In the genomic region with DNA sequence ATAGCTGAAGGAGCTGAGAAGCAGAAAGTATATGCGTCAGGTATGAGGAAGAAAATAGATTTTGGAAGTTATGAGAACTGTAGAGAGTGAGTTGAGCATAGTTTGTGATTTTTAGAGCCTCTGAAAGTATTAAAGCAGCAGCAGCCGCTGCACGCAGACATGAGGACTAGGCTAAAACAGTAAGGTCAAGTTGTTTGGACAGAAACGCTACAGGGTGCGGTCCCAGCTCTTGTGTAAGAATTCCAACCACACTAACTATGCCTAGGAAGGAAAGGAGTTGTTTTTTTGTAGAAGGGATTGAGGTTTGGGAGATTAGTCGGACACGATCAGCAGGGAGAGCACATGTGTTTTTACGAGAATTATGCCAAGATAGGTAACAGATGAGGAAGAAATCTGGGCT, we compare ENCODE assay signal across 4 cellular contexts.
DNase-seq lines count a peak whose midpoint lies in the region; ATAC-seq and TF ChIP-seq lines count a peak whose summit lies in the region.
"Not testable (repeated sequence)": the region's sequence is repeated elsewhere in the genome, so short reads cannot be mapped to it uniquely, and the experiment has no call there.

No MANE protein-coding gene starts in this region.

- not testable (repeated sequence) for ATAC-seq in Right ventricle myocardium inferior, lower lobe of right lung

- DNase-seq in choroid plexus epithelial cell (ENCODE audit: low read depth) (peak; percentile 16), Right ventricle myocardium inferior (ENCODE audit: missing footprints) (peak; percentile 55), stromal cell of bone marrow (ENCODE audit: low read depth) (peak; percentile 2)
- not testable (repeated sequence) for DNase-seq in lower lobe of right lung

- not testable (repeated sequence) for H3K4me1 ChIP-seq in lower lobe of right lung

- peak overlapping the region; percentile 41 for H3K27ac ChIP-seq in lower lobe of right lung

- not testable (repeated sequence) for H3K4me3 ChIP-seq in choroid plexus epithelial cell (ENCODE audit: low read depth, low read length); lower lobe of right lung

- intact Hi-C loops in Right ventricle myocardium inferior (cut with DNase I); lower lobe of right lung (cut with DNase I): not testable (repeated sequence)

- not testable (repeated sequence) for TF ChIP-seq CTCF in choroid plexus epithelial cell (conservative IDR thresholded peaks at IDR 0.05; ENCODE audit: low read depth, low read length); lower lobe of right lung (IDR thresholded peaks at IDR 0.05)

- not testable (repeated sequence) for H3K27me3 ChIP-seq in lower lobe of right lung (ENCODE audit: low read depth)

- H3K9me3 ChIP-seq in lower lobe of right lung: not testable (repeated sequence)

- not testable (repeated sequence) for H3K36me3 ChIP-seq in lower lobe of right lung
